Comparison of ENCODE assay signal across 8 cellular contexts in genomic region chr10:96833220-96834001, GRCh38. TPM values are rescaled to one million over a fixed set of nuclear protein-coding genes. Genes with fewer than 3 reads are reported as not detected.
DNase-seq lines count a peak whose midpoint lies in the region; ATAC-seq and TF ChIP-seq lines count a peak whose summit lies in the region.

No MANE protein-coding gene starts in this region.

- DNase-seq in Caco-2 (peak; percentile 34 to 43), foreskin keratinocyte (peak in 1 of 2 donors; percentile 24), neural progenitor cell (ENCODE audit: low spot score) (peak; percentile 90), NCI-H2107 (lab: John Stamatoyannopoulos, UW) (no peak)
- DNase-seq in activated T-cell treated with anti-CD3 and anti-CD28 coated beads, Interleukin-2, amount 50 U/mL, for 24 hours: no peak

- peak overlapping the region; percentile 94 for H3K27ac Mint-ChIP-seq in Caco-2 (ENCODE audit: unreplicated experiment)
- peak overlapping the region; percentile 90 for H3K27ac Mint-ChIP-seq in activated T-cell treated with anti-CD3 and anti-CD28 coated beads, Interleukin-2, amount 50 U/mL, for 24 hours
- H3K27ac Mint-ChIP-seq in neural progenitor cell: peak overlapping the region; percentile 99

- H3K9ac ChIP-seq in Loucy (ENCODE audit: low read depth, low read length, poor library complexity, severe bottlenecking): peak overlapping the region; percentile 80
- peak overlapping the region; percentile 63 for H3K9ac ChIP-seq in neural progenitor cell

- H3K9me3 ChIP-seq in Caco-2: no peaks in the 10 kb centered on the region
- no peaks in the 10 kb centered on the region for H3K9me3 ChIP-seq in Loucy (ENCODE audit: insufficient read depth, low read depth, low read length)
- no peaks in the 10 kb centered on the region for H3K9me3 ChIP-seq in neural progenitor cell (ENCODE audit: low read depth)

- TF ChIP-seq CTCF in Caco-2 (IDR thresholded peaks at IDR 0.05; ENCODE audit: insufficient read depth in 1 of 2, low read depth in 1 of 2, low read length in 1 of 2, severe bottlenecking in 1 of 2, unreplicated experiment in 1 of 2): no peak
- no peak for TF ChIP-seq CTCF in Loucy (conservative IDR thresholded peaks at IDR 0.05; ENCODE audit: low read length)
- no peak for TF ChIP-seq CTCF in foreskin keratinocyte (conservative IDR thresholded peaks at IDR 0.05)
- TF ChIP-seq CTCF in neural progenitor cell (IDR thresholded peaks at IDR 0.05): no peak

- peak overlapping the region; percentile 95 for H3K4me3 Mint-ChIP-seq in Caco-2 (ENCODE audit: unreplicated experiment)
- peak overlapping the region; percentile 91 for H3K4me3 Mint-ChIP-seq in activated T-cell treated with anti-CD3 and anti-CD28 coated beads, Interleukin-2, amount 50 U/mL, for 24 hours
- H3K4me3 Mint-ChIP-seq in neural progenitor cell: peak overlapping the region; percentile 100

- H2AFZ ChIP-seq in Loucy (ENCODE audit: low read length): no peak overlapping the region
- H2AFZ ChIP-seq in neural progenitor cell (replicated peaks): peak overlapping the region; percentile 20

- H3F3A ChIP-seq in Loucy (ENCODE audit: low read depth) (peaks cover 8% of the 10 kb centered on the region), neural progenitor cell (ENCODE audit: low read depth) (peaks cover 33% of the 10 kb centered on the region)

- H3K27me3 ChIP-seq in Caco-2 (replicated peaks; ENCODE audit: control insufficient read depth, insufficient read depth, low read length): no peaks in the 10 kb centered on the region
- H3K27me3 ChIP-seq in Loucy (ENCODE audit: insufficient read depth, low read length, poor library complexity, severe bottlenecking): no peaks in the 10 kb centered on the region
- no peaks in the 10 kb centered on the region for H3K27me3 ChIP-seq in foreskin keratinocyte
- no peaks in the 10 kb centered on the region for H3K27me3 ChIP-seq in neural progenitor cell

- H4K20me1 ChIP-seq in Loucy (ENCODE audit: insufficient read depth, low read length, poor library complexity, severe bottlenecking) (peaks cover 52% of the 10 kb centered on the region), neural progenitor cell (ENCODE audit: low read depth) (peaks cover 39% of the 10 kb centered on the region)

- peak; percentile 2 for ATAC-seq in GM21576 (IDR thresholded peaks at IDR 0.05; ENCODE audit: unreplicated experiment)
- peak; percentile 3 for ATAC-seq in foreskin keratinocyte
- no peak for ATAC-seq in GM18505 (IDR thresholded peaks at IDR 0.05; ENCODE audit: unreplicated experiment)

- intact Hi-C loops in Caco-2 (cut with micrococcal nuclease; ENCODE audit: unreplicated experiment): loop anchor here (1.0 to 5.0 kb wide), 2 partner anchors 31 to 111 kb away; partner anchors contain the start of gene PIK3AP1

- CTCF ChIA-PET in Caco-2 (lab: Charles Lee): interaction anchor here (1.2 to 1.9 kb wide), 2 partner anchors 30 to 463 kb away, joined by 3 to 4 read pairs; no protein-coding TSS in a partner anchor

- peaks cover 57% of the 10 kb centered on the region for H3K79me2 ChIP-seq in Loucy (ENCODE audit: insufficient read depth, low read length)
- H3K79me2 ChIP-seq in neural progenitor cell (ENCODE audit: low read depth): peaks cover 49% of the 10 kb centered on the region

- no peak for TF ChIP-seq POLR2A in GM18505 (IDR thresholded peaks at IDR 0.05; ENCODE audit: borderline replicate concordance, extremely low read depth, insufficient read depth, insufficient read length)

- no peaks in the 10 kb centered on the region for H3K36me3 ChIP-seq in Caco-2 (ENCODE audit: control insufficient read depth, insufficient read depth, low read length)
- H3K36me3 ChIP-seq in Loucy (ENCODE audit: insufficient read depth, low read length): no peaks in the 10 kb centered on the region
- peaks cover 7% of the 10 kb centered on the region for H3K36me3 ChIP-seq in neural progenitor cell

- no peaks in the 10 kb centered on the region for H3K27me3 Mint-ChIP-seq in Caco-2 (ENCODE audit: insufficient read depth, unreplicated experiment)
- H3K27me3 Mint-ChIP-seq in activated T-cell treated with anti-CD3 and anti-CD28 coated beads, Interleukin-2, amount 50 U/mL, for 24 hours: no peaks in the 10 kb centered on the region
- peaks cover 5% of the 10 kb centered on the region for H3K27me3 Mint-ChIP-seq in neural progenitor cell (ENCODE audit: insufficient read depth, low read depth)

- H3K4me1 ChIP-seq in Caco-2 (peaks cover 35% of the 10 kb centered on the region), Loucy (ENCODE audit: insufficient read depth, low read length, poor library complexity, severe bottlenecking) (peaks cover 47% of the 10 kb centered on the region), foreskin keratinocyte (peaks cover 10% of the 10 kb centered on the region), neural progenitor cell (peaks cover 9% of the 10 kb centered on the region)

- BruUV-seq in Caco-2 (replicated peaks; lab: Mats Ljungman, UMichigan): no TSS peak

- H3K27ac ChIP-seq in foreskin keratinocyte (peak overlapping the region; percentile 58), neural progenitor cell (peak overlapping the region; percentile 94)

- H3K4me2 ChIP-seq in Loucy (ENCODE audit: low read depth, low read length, poor library complexity, severe bottlenecking) (peak overlapping the region; percentile 93), neural progenitor cell (peak overlapping the region; percentile 95)

- peaks cover 23% of the 10 kb centered on the region for H3K4me1 Mint-ChIP-seq in Caco-2 (ENCODE audit: low read depth, unreplicated experiment)
- H3K4me1 Mint-ChIP-seq in activated T-cell treated with anti-CD3 and anti-CD28 coated beads, Interleukin-2, amount 50 U/mL, for 24 hours (ENCODE audit: low read depth): peaks cover 59% of the 10 kb centered on the region
- peaks cover 28% of the 10 kb centered on the region for H3K4me1 Mint-ChIP-seq in neural progenitor cell

- H3K4me3 ChIP-seq in Caco-2 (ENCODE audit: low read depth, low read length) (peak overlapping the region; percentile 98), Loucy (ENCODE audit: low read length, poor library complexity, severe bottlenecking) (peak overlapping the region; percentile 94), neural progenitor cell (peak overlapping the region; percentile 96)

- no peaks in the 10 kb centered on the region for H3K9me3 Mint-ChIP-seq in Caco-2 (ENCODE audit: unreplicated experiment)
- no peaks in the 10 kb centered on the region for H3K9me3 Mint-ChIP-seq in activated T-cell treated with anti-CD3 and anti-CD28 coated beads, Interleukin-2, amount 50 U/mL, for 24 hours
- H3K9me3 Mint-ChIP-seq in neural progenitor cell: peaks cover 13% of the 10 kb centered on the region

- no peaks in the 10 kb centered on the region for H3K9me2 ChIP-seq in Loucy (replicated peaks; ENCODE audit: low read depth, low read length)

- POLR2A ChIA-PET in Caco-2 (lab: Charles Lee): interaction anchor here (0.6 kb wide), 2 partner anchors 68 to 74 kb away, joined by 3 to 4 read pairs; no protein-coding TSS in a partner anchor

- H3K36me3 Mint-ChIP-seq in Caco-2 (ENCODE audit: insufficient read depth, unreplicated experiment): peaks cover 16% of the 10 kb centered on the region
- peaks cover 27% of the 10 kb centered on the region for H3K36me3 Mint-ChIP-seq in activated T-cell treated with anti-CD3 and anti-CD28 coated beads, Interleukin-2, amount 50 U/mL, for 24 hours (ENCODE audit: low read depth)
- peaks cover 26% of the 10 kb centered on the region for H3K36me3 Mint-ChIP-seq in neural progenitor cell

RNA-seq across cellular contexts. Expression of gene LCOR, which starts 1.3 kb away (rescaled TPM):
- total RNA-seq in Caco-2 (2022): 46.7 and 51.8 TPM in 2 replicates
- total RNA-seq in foreskin keratinocyte: 19.4 and 19.9 TPM in 2 replicates
- polyA plus RNA-seq in foreskin keratinocyte: 1.8 and 2.4 TPM in 2 replicates
- total RNA-seq in neural progenitor cell (ENCODE audit: low replicate concordance): 24.9 and 35.3 TPM in 2 replicates

Comparison
In these comparisons a context has a peak if more than half of its experiments do, and no peak if none do; other contexts are left out.
1. DNase-seq: peak in Caco-2 (2 of 2) and neural progenitor cell (single experiment); none in activated T-cell treated with anti-CD3 and anti-CD28 coated beads, Interleukin-2, amount 50 U/mL, for 24 hours (single experiment) and NCI-H2107 (single experiment).
2. Peak in every context shown above with its lines, with median percentiles within 50 percentile points of each other: H3K4me3 ChIP-seq, H3K27ac Mint-ChIP-seq and H3K4me3 Mint-ChIP-seq.